ENCODE assay signal across 10 cellular contexts in genomic region chr2:67067656-67068055, GRCh38.
"Had no signal": no experiment of that assay in that cellular context is flagged by ENCODE, and none has a peak within 500 bp of the region (broad histone marks: within the 10 kb centered on the region; RNA-seq: fewer than 3 reads in every experiment).

No MANE protein-coding gene starts in this region.

- H3K27ac Mint-ChIP-seq: H9, HFFc6 had no signal

- H2AFZ ChIP-seq: GM23248 had no signal

- ATAC-seq: HCT116 had no signal

- H3K4me3 ChIP-seq: GM23248, HAP-1 had no signal

- H3K9me3 Mint-ChIP-seq: HFFc6 had no signal

- H3K36me3 ChIP-seq: HAP-1 had no signal

- FAIRE-seq: H1, H54 had no signal

- H3K4me3 Mint-ChIP-seq: H9, HFFc6 had no signal

- H3K4me1 ChIP-seq: HAP-1 had no signal

- H3K9ac ChIP-seq: GM23248 had no signal

- H3K9me3 ChIP-seq: HAP-1 had no signal

- H3K27ac ChIP-seq: GM23248 had no signal

- DNase-seq: GM23248, GOT3, H7, H9, HCEC 1CT, HFFc6 had no signal
